ENCODE assay signal across 25 cellular contexts in the genomic region with DNA sequence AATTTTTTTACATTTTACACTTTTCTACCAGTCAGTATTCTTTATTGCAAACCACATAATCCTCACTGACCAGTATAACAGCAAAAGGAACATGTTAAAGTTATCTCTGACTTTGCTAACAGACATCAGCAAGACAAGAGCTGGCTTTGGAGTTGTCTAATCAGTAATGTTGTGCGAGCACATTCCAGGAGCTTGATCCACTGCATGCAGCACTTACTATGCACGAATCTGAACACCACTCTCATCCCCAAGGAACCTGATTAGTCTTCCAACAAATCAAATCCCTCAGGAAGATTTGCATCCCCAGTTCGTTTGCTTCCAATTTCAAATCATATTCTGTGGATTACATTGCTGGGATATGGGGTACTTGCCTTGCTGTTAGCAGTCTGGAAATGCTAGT.
"Had no signal": no experiment of that assay in that cellular context is flagged by ENCODE, and none has a peak within 500 bp of the region (broad histone marks: within the 10 kb centered on the region; RNA-seq: fewer than 3 reads in every experiment).

No MANE protein-coding gene starts in this region.

- H3K9me3 Mint-ChIP-seq: activated B cell treated with CpG ODN at 0.5 μM for 24 hours; central memory CD8-positive, alpha-beta T cell; memory B cell; natural killer cell treated with Interleukin-12 subunit alpha and Interleukin-12 subunit beta and Interleukin-15 and Interleukin-18, amount 100 ng/mL, for 72 hours had no signal

- H3K27ac Mint-ChIP-seq: activated B cell treated with CpG ODN at 0.5 μM for 24 hours; activated CD4-positive, alpha-beta T cell treated with anti-CD3 and anti-CD28 coated beads for 36 hours; activated naive CD8-positive, alpha-beta T cell treated with anti-CD3 and anti-CD28 coated beads for 36 hours; memory B cell; natural killer cell treated with Interleukin-12 subunit alpha and Interleukin-12 subunit beta and Interleukin-15 and Interleukin-18, amount 100 ng/mL, for 72 hours; stimulated activated effector memory CD8-positive, alpha-beta T cell treated with anti-CD3 and anti-CD28 coated beads, Interleukin-12 subunit alpha, Interleukin-12 subunit beta, amount 100 ng/mL, for 72 hours; stimulated activated naive CD8-positive, alpha-beta T cell treated with anti-CD3 and anti-CD28 coated beads, Interleukin-15, amount 100 ng/mL, for 72 hours; T-helper 17 cell had no signal

- H3K36me3 Mint-ChIP-seq: natural killer cell treated with Interleukin-12 subunit alpha and Interleukin-12 subunit beta and Interleukin-15 and Interleukin-18, amount 100 ng/mL, for 72 hours; stimulated activated effector memory CD8-positive, alpha-beta T cell treated with anti-CD3 and anti-CD28 coated beads, Interleukin-12 subunit alpha, Interleukin-12 subunit beta, amount 100 ng/mL, for 72 hours had no signal

- H3K4me3 Mint-ChIP-seq: activated B cell treated with CpG ODN at 0.5 μM for 24 hours; activated CD4-positive, alpha-beta T cell treated with anti-CD3 and anti-CD28 coated beads for 36 hours; activated naive CD8-positive, alpha-beta T cell treated with anti-CD3 and anti-CD28 coated beads for 36 hours; central memory CD8-positive, alpha-beta T cell; memory B cell; natural killer cell treated with Interleukin-12 subunit alpha and Interleukin-12 subunit beta and Interleukin-15 and Interleukin-18, amount 100 ng/mL, for 72 hours; stimulated activated effector memory CD8-positive, alpha-beta T cell treated with anti-CD3 and anti-CD28 coated beads, Interleukin-12 subunit alpha, Interleukin-12 subunit beta, amount 100 ng/mL, for 72 hours; stimulated activated naive CD8-positive, alpha-beta T cell treated with anti-CD3 and anti-CD28 coated beads, Interleukin-15, amount 100 ng/mL, for 72 hours; T-helper 17 cell had no signal

- DNase-seq: activated B cell treated with CpG ODN at 0.5 μM for 24 hours; activated CD4-positive, alpha-beta T cell treated with anti-CD3 and anti-CD28 coated beads for 36 hours; activated CD4-positive, alpha-beta T cell treated with anti-CD3 and anti-CD28 coated beads, Interleukin-2, amount 50 U/mL, for 4 hours; activated CD8-positive, alpha-beta memory T cell treated with anti-CD3 and anti-CD28 coated beads, Interleukin-2, amount 50 U/mL, for 48 hours; activated naive CD4-positive, alpha-beta T cell treated with Interleukin-2 at 50 U/mL for 16 hours; activated naive CD8-positive, alpha-beta T cell treated with anti-CD3 and anti-CD28 coated beads for 36 hours; activated T-cell treated with anti-CD3 and anti-CD28 coated beads, Interleukin-2, amount 50 U/mL, for 48 hours; amygdala; effector memory CD4-positive, alpha-beta T cell; foreskin melanocyte; kidney glomerular epithelial cell; ovary; psoas muscle; right cardiac atrium; stimulated activated CD4-positive, alpha-beta T cell treated with anti-CD3 and anti-CD28 coated beads, Interleukin-2, amount 100 ng/mL, for 24 hours; stimulated activated naive CD8-positive, alpha-beta T cell treated with anti-CD3 and anti-CD28 coated beads, Interleukin-15, amount 100 ng/mL, for 72 hours; T-helper 17 cell had no signal

- H3K4me3 ChIP-seq: ovary, psoas muscle, suprapubic skin, tibial nerve had no signal

- H3K27ac ChIP-seq: neutrophil, ovary, psoas muscle, suprapubic skin, tibial nerve had no signal

- H3K9me3 ChIP-seq: neutrophil, ovary, psoas muscle, suprapubic skin, tibial nerve had no signal

- H3K4me1 Mint-ChIP-seq: activated B cell treated with CpG ODN at 0.5 μM for 24 hours; activated CD4-positive, alpha-beta T cell treated with anti-CD3 and anti-CD28 coated beads for 36 hours; activated naive CD8-positive, alpha-beta T cell treated with anti-CD3 and anti-CD28 coated beads for 36 hours; central memory CD8-positive, alpha-beta T cell; stimulated activated effector memory CD8-positive, alpha-beta T cell treated with anti-CD3 and anti-CD28 coated beads, Interleukin-12 subunit alpha, Interleukin-12 subunit beta, amount 100 ng/mL, for 72 hours; stimulated activated naive CD8-positive, alpha-beta T cell treated with anti-CD3 and anti-CD28 coated beads, Interleukin-15, amount 100 ng/mL, for 72 hours had no signal

- FAIRE-seq: colon had no signal

- H3K27me3 ChIP-seq: neutrophil, ovary, suprapubic skin, tibial nerve had no signal

- H3K36me3 ChIP-seq: neutrophil, ovary, suprapubic skin, tibial nerve had no signal

- H3K27me3 Mint-ChIP-seq: activated B cell treated with CpG ODN at 0.5 μM for 24 hours; activated CD4-positive, alpha-beta T cell treated with anti-CD3 and anti-CD28 coated beads for 36 hours; activated naive CD8-positive, alpha-beta T cell treated with anti-CD3 and anti-CD28 coated beads for 36 hours; central memory CD8-positive, alpha-beta T cell; memory B cell; natural killer cell treated with Interleukin-12 subunit alpha and Interleukin-12 subunit beta and Interleukin-15 and Interleukin-18, amount 100 ng/mL, for 72 hours; stimulated activated naive CD8-positive, alpha-beta T cell treated with anti-CD3 and anti-CD28 coated beads, Interleukin-15, amount 100 ng/mL, for 72 hours; T-helper 17 cell had no signal

- H3K4me1 ChIP-seq: psoas muscle, suprapubic skin, tibial nerve had no signal
